ENCODE assay signal across 18 cellular contexts in genomic region chr3:188979669-188980311, GRCh38.
DNase-seq lines count a peak whose midpoint lies in the region; ATAC-seq and TF ChIP-seq lines count a peak whose summit lies in the region.
"Had no signal": no experiment of that assay in that cellular context is flagged by ENCODE, and none has a peak within 500 bp of the region (broad histone marks: within the 10 kb centered on the region; RNA-seq: fewer than 3 reads in every experiment).

No MANE protein-coding gene starts in this region.

- no peaks in the 10 kb centered on the region for H4K20me1 ChIP-seq in hepatocyte (ENCODE audit: insufficient read depth, poor library complexity, severe bottlenecking)

- H3K27ac Mint-ChIP-seq in activated CD8-positive, alpha-beta T cell treated with anti-CD3 and anti-CD28 coated beads, Interleukin-2, amount 10 ng/mL, durations not matched to agents 7 days and 5 days = no peak overlapping the region
- H3K27ac Mint-ChIP-seq: CD4-positive, alpha-beta memory T cell; type B pancreatic cell had no signal

- intact Hi-C loops in heart left ventricle (cut with DNase I) (loop anchor here in 1 of 10 donors (5.0 kb wide), 1 partner anchor 163 kb away; no protein-coding TSS in a partner anchor), Right ventricle myocardium superior (cut with DNase I) (no loop called here), uterus (cut with DNase I; ENCODE audit: low total_unique reads) (no loop called here), ascending aorta (cut with DNase I) (loop anchor here (5.0 kb wide), 1 partner anchor 153 kb away; no protein-coding TSS in a partner anchor)

- H3K9me2 ChIP-seq in hepatocyte (replicated peaks; ENCODE audit: insufficient read depth) = no peaks in the 10 kb centered on the region

- no peaks in the 10 kb centered on the region for H3K27me3 ChIP-seq in heart left ventricle
- no peaks in the 10 kb centered on the region for H3K27me3 ChIP-seq in hepatocyte
- H3K27me3 ChIP-seq in uterus = no peaks in the 10 kb centered on the region
- no peaks in the 10 kb centered on the region for H3K27me3 ChIP-seq in ascending aorta

- H3K36me3 ChIP-seq in heart left ventricle (no peaks in the 10 kb centered on the region), hepatocyte (replicated peaks; ENCODE audit: insufficient read depth, low read depth) (no peaks in the 10 kb centered on the region), uterus (no peaks in the 10 kb centered on the region), ascending aorta (no peaks in the 10 kb centered on the region)

- H3K4me1 ChIP-seq in heart left ventricle (peaks cover 0 to 17% (median 0%) of the 10 kb centered on the region in 12 donors), hepatocyte (ENCODE audit: insufficient read depth) (no peaks in the 10 kb centered on the region), uterus (peaks cover 0 to 12% of the 10 kb centered on the region in 2 donors), ascending aorta (peaks cover 0 to 9% of the 10 kb centered on the region in 2 donors)

- POLR2A ChIA-PET in activated CD8-positive, alpha-beta T cell treated with anti-CD3 and anti-CD28 coated beads, Interleukin-2, amount 10 ng/mL, durations not matched to agents 7 days and 5 days (lab: Charles Lee) = no interaction called here

- DNase-seq in heart left ventricle (no peak), Right ventricle myocardium superior (no peak), NCI-H2227 (lab: John Stamatoyannopoulos, UW; ENCODE audit: unreplicated experiment) (peak; percentile 11), hepatocyte (ENCODE audit: low spot score) (no peak), uterus (peak; percentile 58 to 65), ascending aorta (ENCODE audit: low spot score in 2 of 2) (no peak), AG20443 (ENCODE audit: low spot score) (no peak)
- DNase-seq in activated CD8-positive, alpha-beta T cell treated with anti-CD3 and anti-CD28 coated beads, Interleukin-2, amount 10 ng/mL, durations not matched to agents 7 days and 5 days = no peak
- DNase-seq: CD4-positive, alpha-beta memory T cell; GOT3; islet precursor cell; MM.1S; mucosa of descending colon; NCI-H510A; occipital lobe; OCI-M1 had no signal

- H3K4me1 Mint-ChIP-seq in activated CD8-positive, alpha-beta T cell treated with anti-CD3 and anti-CD28 coated beads, Interleukin-2, amount 10 ng/mL, durations not matched to agents 7 days and 5 days (ENCODE audit: low read depth) = peaks cover 9% of the 10 kb centered on the region

- peak overlapping the region in 7 of 12 donors; percentile 9 to 77 (median 38) for H3K27ac ChIP-seq in heart left ventricle
- peak overlapping the region; percentile 50 for H3K27ac ChIP-seq in hepatocyte
- H3K27ac ChIP-seq in uterus = peak overlapping the region; percentile 78 to 87
- no peak overlapping the region for H3K27ac ChIP-seq in ascending aorta
- H3K27ac ChIP-seq: VCaP had no signal

- H2AFZ ChIP-seq in hepatocyte = no peak overlapping the region

- H3K9me3 Mint-ChIP-seq in activated CD8-positive, alpha-beta T cell treated with anti-CD3 and anti-CD28 coated beads, Interleukin-2, amount 10 ng/mL, durations not matched to agents 7 days and 5 days (ENCODE audit: insufficient read depth) = no peaks in the 10 kb centered on the region
- H3K9me3 Mint-ChIP-seq: CD4-positive, alpha-beta memory T cell; type B pancreatic cell had no signal

- no peaks in the 10 kb centered on the region for H3K79me2 ChIP-seq in hepatocyte

- no peak overlapping the region for H3K4me3 Mint-ChIP-seq in activated CD8-positive, alpha-beta T cell treated with anti-CD3 and anti-CD28 coated beads, Interleukin-2, amount 10 ng/mL, durations not matched to agents 7 days and 5 days
- H3K4me3 Mint-ChIP-seq: CD4-positive, alpha-beta memory T cell; type B pancreatic cell had no signal

- H3K36me3 Mint-ChIP-seq in activated CD8-positive, alpha-beta T cell treated with anti-CD3 and anti-CD28 coated beads, Interleukin-2, amount 10 ng/mL, durations not matched to agents 7 days and 5 days (ENCODE audit: low read depth) = no peaks in the 10 kb centered on the region
- H3K36me3 Mint-ChIP-seq: CD4-positive, alpha-beta memory T cell; type B pancreatic cell had no signal

- H3K27me3 Mint-ChIP-seq in activated CD8-positive, alpha-beta T cell treated with anti-CD3 and anti-CD28 coated beads, Interleukin-2, amount 10 ng/mL, durations not matched to agents 7 days and 5 days (ENCODE audit: low read depth) = peaks cover 2% of the 10 kb centered on the region

- CTCF ChIA-PET in activated CD8-positive, alpha-beta T cell treated with anti-CD3 and anti-CD28 coated beads, Interleukin-2, amount 10 ng/mL, durations not matched to agents 7 days and 5 days (lab: Charles Lee) = no interaction called here

- WGBS in heart left ventricle, 4 donors = 67 to 79% (median 69%) methylated on average over 6 of the region's 6 CpGs
- WGBS in hepatocyte (ENCODE audit: low lambda C conversion rate, missing lambda C conversion rate) = 64% methylated on average over 6 of the region's 6 CpGs

- ATAC-seq in heart left ventricle (peak in 2 of 4 donors; percentile 20 to 46), Right ventricle myocardium superior (ENCODE audit: poor library complexity) (no peak)
- ATAC-seq in activated CD8-positive, alpha-beta T cell treated with anti-CD3 and anti-CD28 coated beads, Interleukin-2, amount 10 ng/mL, durations not matched to agents 7 days and 5 days = no peak
- ATAC-seq: mucosa of descending colon had no signal

- H3K9me3 ChIP-seq in heart left ventricle = no peaks in the 10 kb centered on the region
- H3K9me3 ChIP-seq in hepatocyte (ENCODE audit: low read depth) = no peaks in the 10 kb centered on the region
- no peaks in the 10 kb centered on the region for H3K9me3 ChIP-seq in uterus
- no peaks in the 10 kb centered on the region for H3K9me3 ChIP-seq in ascending aorta
- H3K9me3 ChIP-seq: mucosa of descending colon had no signal

- H3K4me3 ChIP-seq in heart left ventricle = no peak overlapping the region
- H3K4me3 ChIP-seq in hepatocyte = no peak overlapping the region
- H3K4me3 ChIP-seq in uterus = no peak overlapping the region
- H3K4me3 ChIP-seq in ascending aorta = no peak overlapping the region
- H3K4me3 ChIP-seq: mucosa of descending colon had no signal

- TF ChIP-seq CTCF in heart left ventricle (IDR thresholded peaks at IDR 0.05) (no peak), hepatocyte (IDR thresholded peaks at IDR 0.05; ENCODE audit: poor library complexity) (no peak), uterus (IDR thresholded peaks at IDR 0.05) (no peak), ascending aorta (IDR thresholded peaks at IDR 0.05) (no peak)

- H3K4me2 ChIP-seq in hepatocyte = peak overlapping the region; percentile 32

- no peak for TF ChIP-seq POLR2A in heart left ventricle (IDR thresholded peaks at IDR 0.05)
- no peak for TF ChIP-seq POLR2A in uterus (IDR thresholded peaks at IDR 0.05)

Comparison
In these comparisons a context has a peak if more than half of its experiments do, and no peak if none do; other contexts are left out.
1. DNase-seq: peak in NCI-H2227 (single experiment) and uterus (2 of 2); none in heart left ventricle (0 of 5), Right ventricle myocardium superior (single experiment), hepatocyte (single experiment), activated CD8-positive, alpha-beta T cell treated with anti-CD3 and anti-CD28 coated beads, Interleukin-2, amount 10 ng/mL, durations not matched to agents 7 days and 5 days (single experiment), ascending aorta (0 of 2) and AG20443 (single experiment).
2. H3K27ac ChIP-seq: peak in heart left ventricle (7 of 12), hepatocyte (single experiment) and uterus (2 of 2); none in ascending aorta (0 of 2).